ENCODE assay signal across 10 cellular contexts in the genomic region with DNA sequence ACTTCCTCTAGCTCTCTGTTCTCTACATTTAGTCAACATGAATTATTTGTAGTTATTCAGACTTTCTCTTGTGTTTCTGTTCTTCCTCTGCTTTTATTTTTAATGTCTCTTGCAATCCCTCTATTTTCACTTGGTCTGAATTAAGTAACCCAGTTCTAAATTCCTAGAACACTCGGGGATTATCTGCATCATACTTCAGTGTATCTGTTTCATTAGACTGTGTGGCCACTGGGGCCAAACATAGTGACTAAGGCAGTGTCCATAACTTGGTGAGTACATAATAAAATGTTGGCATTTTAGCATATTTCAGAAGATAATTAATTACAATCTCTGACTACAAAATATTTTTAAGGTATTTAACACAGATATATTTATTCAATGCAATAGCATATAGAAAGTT.
"Had no signal": no experiment of that assay in that cellular context is flagged by ENCODE, and none has a peak within 500 bp of the region (broad histone marks: within the 10 kb centered on the region; RNA-seq: fewer than 3 reads in every experiment).

No MANE protein-coding gene starts in this region.

- H3K9me3 ChIP-seq: HAP-1 had no signal

- H3K9me3 Mint-ChIP-seq: HFFc6 had no signal

- H3K4me3 ChIP-seq: GM23248, HAP-1 had no signal

- H3K27ac Mint-ChIP-seq: HFFc6, IgD-negative memory B cell had no signal

- H2AFZ ChIP-seq: GM23248 had no signal

- DNase-seq: GM23248, GOT3, H7, HFFc6, KBM-7 had no signal

- H3K36me3 Mint-ChIP-seq: IgD-negative memory B cell had no signal

- FAIRE-seq: HepG2 had no signal

- H3K4me3 Mint-ChIP-seq: HFFc6, IgD-negative memory B cell had no signal

- H3K4me1 ChIP-seq: HAP-1 had no signal

- ATAC-seq: HCT116, HepG2 had no signal

- H3K9ac ChIP-seq: GM23248 had no signal

- H3K36me3 ChIP-seq: HAP-1 had no signal

- H3K27ac ChIP-seq: GM23248, HL-60 had no signal
